In the genomic region with DNA sequence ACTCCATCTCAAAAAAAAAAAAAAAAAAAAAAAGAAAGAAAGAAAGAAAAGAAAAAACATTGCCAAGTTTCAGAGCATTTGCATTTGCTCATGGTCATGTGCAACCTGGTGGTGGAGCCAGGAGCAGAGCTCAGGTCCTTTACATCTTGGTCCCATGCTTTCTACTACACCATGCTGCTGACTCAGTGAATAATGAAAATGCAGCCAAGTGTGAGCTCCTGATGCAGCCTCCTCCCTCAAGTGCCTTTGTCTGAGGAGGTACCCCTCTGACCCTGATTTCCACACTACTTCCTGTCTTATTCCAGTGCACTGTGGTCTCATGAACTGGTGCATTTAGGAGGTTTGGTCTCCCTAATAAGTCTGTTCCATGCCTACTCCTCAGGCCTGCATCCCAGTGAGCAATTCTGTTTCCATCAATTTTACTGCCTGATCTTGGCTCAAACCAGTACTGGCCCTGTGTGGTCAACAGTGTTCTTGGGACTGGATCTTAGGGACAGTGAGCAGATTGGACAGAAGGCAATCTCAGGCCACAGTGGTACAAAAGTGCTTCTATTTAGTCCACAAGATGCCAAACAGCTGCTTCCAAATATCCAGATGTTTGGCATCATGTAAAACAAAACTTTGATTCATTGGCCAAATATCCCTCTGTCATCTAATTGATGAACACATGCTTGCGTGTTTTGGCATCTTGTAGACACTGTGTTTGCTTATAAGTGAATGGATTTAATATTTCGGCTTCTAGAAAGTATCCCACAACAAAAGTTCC, we compare ENCODE assay signal across 19 cellular contexts. TPM values are rescaled to one million over a fixed set of nuclear protein-coding genes. Genes with fewer than 3 reads are reported as not detected.
DNase-seq lines count a peak whose midpoint lies in the region; ATAC-seq and TF ChIP-seq lines count a peak whose summit lies in the region.
"Had no signal": no experiment of that assay in that cellular context is flagged by ENCODE, and none has a peak within 500 bp of the region (broad histone marks: within the 10 kb centered on the region; RNA-seq: fewer than 3 reads in every experiment).

No MANE protein-coding gene starts in this region.

- ATAC-seq in GM23338: no peak
- no peak for ATAC-seq in CD8-positive, alpha-beta T cell
- ATAC-seq: stimulated activated naive CD8-positive, alpha-beta T cell treated with anti-CD3 and anti-CD28 coated beads, Interleukin-15, Interleukin-2, amounts not matched to agents 100 U/mL and 50 U/mL, for 24 hours had no signal

- intact Hi-C loops in CD8-positive, alpha-beta T cell (cut with DNase I, micrococcal nuclease): no loop called here
- intact Hi-C loops in PC-9 (cut with micrococcal nuclease; ENCODE audit: unreplicated experiment): no loop called here

- no TSS peak for BruUV-seq in PC-9 (replicated peaks; lab: Mats Ljungman, UMichigan)

- H2AFZ ChIP-seq in GM23338 (peak overlapping the region; percentile 90), PC-9 (no peak overlapping the region)

- DNase-seq in GM23338 (ENCODE audit: low spot score) (no peak), epithelial cell of proximal tubule (ENCODE audit: low read depth) (peak; percentile 42), kidney epithelial cell (ENCODE audit: low read depth) (peak; percentile 29), putamen (ENCODE audit: low spot score) (peak; percentile 50), PC-9 (no peak), nephron progenitor cell (no peak)
- DNase-seq in activated T-cell treated with anti-CD3 and anti-CD28 coated beads, Interleukin-2, amount 50 U/mL, for 1 hour: no peak
- no peak for DNase-seq in CD8-positive, alpha-beta T cell
- DNase-seq: AML-193; HFFc6; NCI-H1048; NCI-H82; ovary; RPMI8226; stimulated activated CD4-positive, alpha-beta T cell treated with anti-CD3 and anti-CD28 coated beads, Interleukin-12 subunit alpha, Interleukin-12 subunit beta, amount 100 ng/mL, for 4 hours; stimulated activated naive CD8-positive, alpha-beta T cell treated with anti-CD3 and anti-CD28 coated beads, Interleukin-15, Interleukin-2, amounts not matched to agents 100 U/mL and 50 U/mL, for 24 hours; uterus had no signal

- H3K4me3 Mint-ChIP-seq in GM23338 (no peak overlapping the region), nephron progenitor cell (no peak overlapping the region)
- H3K4me3 Mint-ChIP-seq in CD8-positive, alpha-beta T cell: no peak overlapping the region
- H3K4me3 Mint-ChIP-seq: HFFc6 had no signal

- no peak overlapping the region for H3K4me2 ChIP-seq in GM23338
- H3K4me2 ChIP-seq in PC-9: no peak overlapping the region

- H3K4me3 ChIP-seq in GM23338 (no peak overlapping the region), epithelial cell of proximal tubule (ENCODE audit: low read depth, low read length) (no peak overlapping the region), kidney epithelial cell (ENCODE audit: low read depth, low read length) (no peak overlapping the region), PC-9 (no peak overlapping the region)
- H3K4me3 ChIP-seq in CD8-positive, alpha-beta T cell (ENCODE audit: low read depth, low read length): no peak overlapping the region
- H3K4me3 ChIP-seq: coronary artery, ovary, uterus had no signal

- CTCF ChIA-PET in CD8-positive, alpha-beta T cell (lab: Charles Lee): no interaction called here
- CTCF ChIA-PET in PC-9 (lab: Charles Lee): no interaction called here

- peaks cover 4% of the 10 kb centered on the region; the same call in 1 of the 3 replicates for H3K9me3 Mint-ChIP-seq in GM23338
- peaks cover 3% of the 10 kb centered on the region for H3K9me3 Mint-ChIP-seq in CD8-positive, alpha-beta T cell
- H3K9me3 Mint-ChIP-seq in nephron progenitor cell: peaks cover 12% of the 10 kb centered on the region
- H3K9me3 Mint-ChIP-seq: activated T-helper 2 cell treated with anti-CD3 and anti-CD28 coated beads, Interferon-gamma antibody, Interleukin-2, Interleukin-4, amounts not matched to agents 10 μg/mL and 5 μg/mL and 100 μg/mL, durations not matched to agents 14 hours and 24 hours and 36 hours; HFFc6 had no signal

- H3K79me2 ChIP-seq in GM23338 (replicated peaks; ENCODE audit: insufficient read depth) (no peaks in the 10 kb centered on the region), PC-9 (ENCODE audit: low read depth) (no peaks in the 10 kb centered on the region)

- H3K9me3 ChIP-seq in CD8-positive, alpha-beta T cell (ENCODE audit: low read length): no peaks in the 10 kb centered on the region
- no peaks in the 10 kb centered on the region for H3K9me3 ChIP-seq in PC-9 (ENCODE audit: insufficient read depth, low read depth)
- H3K9me3 ChIP-seq: ovary, uterus had no signal

- TF ChIP-seq CTCF in GM23338 (conservative IDR thresholded peaks at IDR 0.05; ENCODE audit: low read depth in 2 of 2) (no peak), epithelial cell of proximal tubule (conservative IDR thresholded peaks at IDR 0.05; ENCODE audit: low read depth, low read length) (no peak), kidney epithelial cell (IDR thresholded peaks at IDR 0.05; ENCODE audit: insufficient read depth, low read length, poor library complexity, severe bottlenecking) (no peak), PC-9 (conservative IDR thresholded peaks at IDR 0.05) (no peak), nephron progenitor cell (IDR thresholded peaks at IDR 0.05) (no peak)
- TF ChIP-seq CTCF in CD8-positive, alpha-beta T cell (IDR thresholded peaks at IDR 0.05): no peak

- POLR2A ChIA-PET in CD8-positive, alpha-beta T cell (lab: Charles Lee): interaction anchor here (0.5 to 0.8 kb wide), 2 partner anchors 58 to 493 kb away, joined by 3 read pairs; no protein-coding TSS in a partner anchor
- POLR2A ChIA-PET in PC-9 (lab: Charles Lee; ENCODE audit: unreplicated experiment): no interaction called here

- H3K4me1 Mint-ChIP-seq in GM23338 (no peaks in the 10 kb centered on the region), nephron progenitor cell (peaks cover 23% of the 10 kb centered on the region)
- H3K4me1 Mint-ChIP-seq in CD8-positive, alpha-beta T cell (ENCODE audit: low read depth): no peaks in the 10 kb centered on the region

- no peaks in the 10 kb centered on the region for H3K27me3 ChIP-seq in GM23338 (ENCODE audit: insufficient read depth)
- H3K27me3 ChIP-seq in kidney epithelial cell (ENCODE audit: control insufficient read depth, insufficient read depth, low read length): no peaks in the 10 kb centered on the region
- no peaks in the 10 kb centered on the region for H3K27me3 ChIP-seq in CD8-positive, alpha-beta T cell (ENCODE audit: insufficient read depth, low read length)
- peaks cover 14% of the 10 kb centered on the region for H3K27me3 ChIP-seq in PC-9 (ENCODE audit: insufficient read depth, low read depth)
- H3K27me3 ChIP-seq: ovary, uterus had no signal

- H3K9me2 ChIP-seq in GM23338 (ENCODE audit: insufficient read depth) (0 out of 2 replicates have a peak, but pooled peaks cover 3% of the 10 kb centered on the region), PC-9 (ENCODE audit: insufficient read depth) (no peaks in the 10 kb centered on the region)

- H3F3A ChIP-seq in GM23338 (replicated peaks; ENCODE audit: low read depth): no peaks in the 10 kb centered on the region
- H3F3A ChIP-seq in PC-9 (ENCODE audit: insufficient read depth, low read depth): no peaks in the 10 kb centered on the region

- H3K4me1 ChIP-seq in GM23338 (ENCODE audit: insufficient read depth): no peaks in the 10 kb centered on the region
- H3K4me1 ChIP-seq in CD8-positive, alpha-beta T cell (ENCODE audit: insufficient read depth, low read length): no peaks in the 10 kb centered on the region
- H3K4me1 ChIP-seq in PC-9 (replicated peaks; ENCODE audit: insufficient read depth): no peaks in the 10 kb centered on the region
- H3K4me1 ChIP-seq: uterus had no signal

- no peaks in the 10 kb centered on the region for H4K20me1 ChIP-seq in GM23338 (replicated peaks; ENCODE audit: insufficient read depth)
- no peaks in the 10 kb centered on the region for H4K20me1 ChIP-seq in PC-9 (ENCODE audit: insufficient read depth)

- no peak overlapping the region for H3K27ac Mint-ChIP-seq in GM23338
- H3K27ac Mint-ChIP-seq in CD8-positive, alpha-beta T cell: no peak overlapping the region
- H3K27ac Mint-ChIP-seq in nephron progenitor cell: no peak overlapping the region
- H3K27ac Mint-ChIP-seq: activated T-helper 2 cell treated with anti-CD3 and anti-CD28 coated beads, Interferon-gamma antibody, Interleukin-2, Interleukin-4, amounts not matched to agents 10 μg/mL and 5 μg/mL and 100 μg/mL, durations not matched to agents 14 hours and 24 hours and 36 hours; HFFc6 had no signal

- no peaks in the 10 kb centered on the region for H3K36me3 Mint-ChIP-seq in GM23338 (ENCODE audit: low read depth)
- no peaks in the 10 kb centered on the region for H3K36me3 Mint-ChIP-seq in CD8-positive, alpha-beta T cell
- no peaks in the 10 kb centered on the region for H3K36me3 Mint-ChIP-seq in nephron progenitor cell (ENCODE audit: low read depth)

- H3K36me3 ChIP-seq in GM23338 (ENCODE audit: insufficient read depth) (no peaks in the 10 kb centered on the region), kidney epithelial cell (ENCODE audit: control insufficient read depth, insufficient read depth, low read length) (no peaks in the 10 kb centered on the region), PC-9 (ENCODE audit: low read depth) (no peaks in the 10 kb centered on the region)
- H3K36me3 ChIP-seq in CD8-positive, alpha-beta T cell (ENCODE audit: insufficient read depth, low read length): no peaks in the 10 kb centered on the region
- H3K36me3 ChIP-seq: ovary, uterus had no signal

- H3K27me3 Mint-ChIP-seq in GM23338 (ENCODE audit: insufficient read depth, low read depth, poor library complexity): peaks cover 11% of the 10 kb centered on the region
- peaks cover 11% of the 10 kb centered on the region for H3K27me3 Mint-ChIP-seq in CD8-positive, alpha-beta T cell (ENCODE audit: low read depth)
- peaks cover 7% of the 10 kb centered on the region for H3K27me3 Mint-ChIP-seq in nephron progenitor cell (ENCODE audit: low read depth, poor library complexity)

- H3K27ac ChIP-seq in GM23338 (ENCODE audit: low read depth) (no peak overlapping the region), PC-9 (no peak overlapping the region)
- H3K27ac ChIP-seq in CD8-positive, alpha-beta T cell (ENCODE audit: low read depth, low read length): no peak overlapping the region
- H3K27ac ChIP-seq: coronary artery, ovary, uterus had no signal

TF ChIP-seq in GM23338, 12 proteins besides CTCF, POLR2A, EP300 and RAD21 (continues in another document):
- TF ChIP-seq ZNF114 (CRISPR knock-in tag; IDR thresholded peaks at IDR 0.05) (no peak), JUNB (IDR thresholded peaks at IDR 0.05; ENCODE audit: unreplicated experiment) (no peak), POLR2AphosphoS5 (IDR thresholded peaks at IDR 0.05; ENCODE audit: low read depth) (no peak), EZH2 (IDR thresholded peaks at IDR 0.05; ENCODE audit: low read depth, unreplicated experiment) (no peak), ZNF331 (CRISPR knock-in tag; IDR thresholded peaks at IDR 0.05; ENCODE audit: low read depth) (no peak)

RNA-seq across cellular contexts. Expression of a gene that starts 28.8 kb away (rescaled TPM):
- 8.0 and 9.2 TPM in 2 replicates for total RNA-seq in GM23338 (2014; rRNA removed; shearing (Covaris generic))
- polyA plus RNA-seq in GM23338 (2016; fragmentation: Nextera tagmentation; extraction: Ambion mirVana): 3.1 and 3.9 TPM in 2 replicates
- 11.9 and 17.0 TPM in 2 replicates for total RNA-seq in epithelial cell of proximal tubule
- 14.0 TPM in 2 replicates for total RNA-seq in kidney epithelial cell
- total RNA-seq in CD8-positive, alpha-beta T cell: 10 to 100 TPM; 10.8 to 13.7 TPM
- 10.5 TPM in 2 replicates for total RNA-seq in PC-9 (2021)

Comparison
In these comparisons a context has a peak if more than half of its experiments do, and no peak if none do; other contexts are left out.
1. DNase-seq: peak in epithelial cell of proximal tubule (single experiment), kidney epithelial cell (single experiment) and putamen (single experiment); none in GM23338 (single experiment), activated T-cell treated with anti-CD3 and anti-CD28 coated beads, Interleukin-2, amount 50 U/mL, for 1 hour (single experiment), CD8-positive, alpha-beta T cell (0 of 7), PC-9 (0 of 2) and nephron progenitor cell (single experiment).